In genomic region chr6:53359843-53360834, GRCh38 we compare ENCODE assay signal across 1 cellular context.
A peak's percentile ranks its signal among the peaks of the same experiment; 100 is the strongest.
TF ChIP-seq lines count a peak whose summit lies in the region.

No MANE protein-coding gene starts in this region.

TF ChIP-seq in HepG2, 621 proteins besides CTCF, POLR2A, EP300 and RAD21 (continued from another document and continues in another):
- TF ChIP-seq, protein P1, sequence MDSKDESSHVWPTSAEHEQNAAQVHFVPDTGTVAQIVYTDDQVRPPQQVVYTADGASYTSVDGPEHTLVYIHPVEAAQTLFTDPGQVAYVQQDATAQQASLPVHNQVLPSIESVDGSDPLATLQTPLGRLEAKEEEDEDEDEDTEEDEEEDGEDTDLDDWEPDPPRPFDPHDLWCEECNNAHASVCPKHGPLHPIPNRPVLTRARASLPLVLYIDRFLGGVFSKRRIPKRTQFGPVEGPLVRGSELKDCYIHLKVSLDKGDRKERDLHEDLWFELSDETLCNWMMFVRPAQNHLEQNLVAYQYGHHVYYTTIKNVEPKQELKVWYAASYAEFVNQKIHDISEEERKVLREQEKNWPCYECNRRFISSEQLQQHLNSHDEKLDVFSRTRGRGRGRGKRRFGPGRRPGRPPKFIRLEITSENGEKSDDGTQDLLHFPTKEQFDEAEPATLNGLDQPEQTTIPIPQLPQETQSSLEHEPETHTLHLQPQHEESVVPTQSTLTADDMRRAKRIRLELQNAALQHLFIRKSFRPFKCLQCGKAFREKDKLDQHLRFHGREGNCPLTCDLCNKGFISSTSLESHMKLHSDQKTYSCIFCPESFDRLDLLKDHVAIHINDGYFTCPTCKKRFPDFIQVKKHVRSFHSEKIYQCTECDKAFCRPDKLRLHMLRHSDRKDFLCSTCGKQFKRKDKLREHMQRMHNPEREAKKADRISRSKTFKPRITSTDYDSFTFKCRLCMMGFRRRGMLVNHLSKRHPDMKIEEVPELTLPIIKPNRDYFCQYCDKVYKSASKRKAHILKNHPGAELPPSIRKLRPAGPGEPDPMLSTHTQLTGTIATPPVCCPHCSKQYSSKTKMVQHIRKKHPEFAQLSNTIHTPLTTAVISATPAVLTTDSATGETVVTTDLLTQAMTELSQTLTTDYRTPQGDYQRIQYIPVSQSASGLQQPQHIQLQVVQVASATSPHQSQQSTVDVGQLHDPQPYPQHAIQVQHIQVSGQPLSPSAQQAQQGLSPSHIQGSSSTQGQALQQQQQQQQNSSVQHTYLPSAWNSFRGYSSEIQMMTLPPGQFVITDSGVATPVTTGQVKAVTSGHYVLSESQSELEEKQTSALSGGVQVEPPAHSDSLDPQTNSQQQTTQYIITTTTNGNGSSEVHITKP (CRISPR knock-in tag; IDR thresholded peaks at IDR 0.05; ENCODE audit: low read depth): 0 out of 2 replicates have a peak, but pooled peaks have one; percentile 1
- TF ChIP-seq SOX13 (IDR thresholded peaks at IDR 0.05) (peak; percentile 96), SOX13 (CRISPR knock-in tag; conservative IDR thresholded peaks at IDR 0.05 in 1 of 2, IDR thresholded peaks at IDR 0.05 in 1 of 2) (peak; percentile 6 to 98; a peak in 3 of 4 replicates), AHDC1 (CRISPR knock-in tag; IDR thresholded peaks at IDR 0.05; ENCODE audit: borderline replicate concordance) (peak; percentile 30; the same call in 1 of the 2 replicates), ZNF20 (CRISPR knock-in tag; IDR thresholded peaks at IDR 0.05) (0 out of 2 replicates have a peak, but pooled peaks have one; percentile 30), PATZ1 (CRISPR knock-in tag; IDR thresholded peaks at IDR 0.05) (0 out of 2 replicates have a peak, but pooled peaks have one; percentile 14), ZNF781 (CRISPR knock-in tag; IDR thresholded peaks at IDR 0.05; ENCODE audit: borderline replicate concordance, not compliant biosample characterization) (peak; percentile 6), SAP130 (CRISPR knock-in tag; IDR thresholded peaks at IDR 0.05; ENCODE audit: low read depth) (peak; percentile 40; the same call in 1 of the 2 replicates), ZNF557 (CRISPR knock-in tag; IDR thresholded peaks at IDR 0.05) (no peak), ZNF772 (CRISPR knock-in tag; IDR thresholded peaks at IDR 0.05) (no peak), GFI1 (CRISPR knock-in tag; IDR thresholded peaks at IDR 0.05; ENCODE audit: borderline replicate concordance) (peak; percentile 86), TBX2 (CRISPR knock-in tag; IDR thresholded peaks at IDR 0.05; ENCODE audit: borderline replicate concordance) (peak; percentile 40; the same call in 1 of the 2 replicates), HNF1B (CRISPR knock-in tag; IDR thresholded peaks at IDR 0.05) (0 out of 2 replicates have a peak, but pooled peaks have one; percentile 18), RNF2 (conservative IDR thresholded peaks at IDR 0.05; ENCODE audit: low read depth) (peak; percentile 87), KDM6A (CRISPR knock-in tag; IDR thresholded peaks at IDR 0.05; ENCODE audit: low read depth) (no peak), GATAD2A (CRISPR knock-in tag; IDR thresholded peaks at IDR 0.05) (peak; percentile 67), TBL1XR1 (IDR thresholded peaks at IDR 0.05; ENCODE audit: borderline replicate concordance, low read length, partially characterized antibody) (peak; percentile 33), SALL2 (CRISPR knock-in tag; IDR thresholded peaks at IDR 0.05) (no peak), ZNF430 (CRISPR knock-in tag; IDR thresholded peaks at IDR 0.05) (no peak), ZNF460 (CRISPR knock-in tag; IDR thresholded peaks at IDR 0.05; ENCODE audit: borderline replicate concordance) (no peak), ZNF329 (CRISPR knock-in tag; IDR thresholded peaks at IDR 0.05; ENCODE audit: low read depth) (no peak), POGZ (CRISPR knock-in tag; IDR thresholded peaks at IDR 0.05) (0 out of 2 replicates have a peak, but pooled peaks have one; percentile 20), NFYC (CRISPR knock-in tag; IDR thresholded peaks at IDR 0.05) (0 out of 2 replicates have a peak, but pooled peaks have one; percentile 12), TARDBP (CRISPR knock-in tag; IDR thresholded peaks at IDR 0.05) (no peak), ZFP36L1 (CRISPR knock-in tag; IDR thresholded peaks at IDR 0.05) (0 out of 2 replicates have a peak, but pooled peaks have one; percentile 6), HNF4A (CRISPR knock-in tag; IDR thresholded peaks at IDR 0.05) (peak; percentile 49; the same call in 1 of the 2 replicates), ZNF737 (CRISPR knock-in tag; IDR thresholded peaks at IDR 0.05; ENCODE audit: borderline replicate concordance) (no peak), GPBP1L1 (CRISPR knock-in tag; IDR thresholded peaks at IDR 0.05) (no peak), ZNF577 (CRISPR knock-in tag; IDR thresholded peaks at IDR 0.05; ENCODE audit: borderline replicate concordance, low read depth) (no peak), CEBPG (CRISPR knock-in tag; IDR thresholded peaks at IDR 0.05) (peak; percentile 48; the same call in 1 of the 2 replicates), ZNF572 (CRISPR knock-in tag; IDR thresholded peaks at IDR 0.05) (no peak), SP5 (CRISPR knock-in tag; IDR thresholded peaks at IDR 0.05; ENCODE audit: borderline replicate concordance, low read depth) (no peak; the same call in 1 of the 2 replicates), RORA (CRISPR knock-in tag; IDR thresholded peaks at IDR 0.05) (no peak), ZNF598 (CRISPR knock-in tag; IDR thresholded peaks at IDR 0.05; ENCODE audit: borderline replicate concordance) (no peak), KLF6 (CRISPR knock-in tag; IDR thresholded peaks at IDR 0.05) (peak; percentile 20; the same call in 1 of the 2 replicates), HNRNPK (IDR thresholded peaks at IDR 0.05; ENCODE audit: low read depth, low read length, poor library complexity, severe bottlenecking) (no peak), FOSL2 (CRISPR knock-in tag; IDR thresholded peaks at IDR 0.05) (peak; percentile 49), ZIK1 (CRISPR knock-in tag; IDR thresholded peaks at IDR 0.05; ENCODE audit: borderline replicate concordance, low read depth) (no peak), BCL6 (CRISPR knock-in tag; IDR thresholded peaks at IDR 0.05) (peak; percentile 34; the same call in 1 of the 2 replicates)
- TF ChIP-seq, protein P2, sequence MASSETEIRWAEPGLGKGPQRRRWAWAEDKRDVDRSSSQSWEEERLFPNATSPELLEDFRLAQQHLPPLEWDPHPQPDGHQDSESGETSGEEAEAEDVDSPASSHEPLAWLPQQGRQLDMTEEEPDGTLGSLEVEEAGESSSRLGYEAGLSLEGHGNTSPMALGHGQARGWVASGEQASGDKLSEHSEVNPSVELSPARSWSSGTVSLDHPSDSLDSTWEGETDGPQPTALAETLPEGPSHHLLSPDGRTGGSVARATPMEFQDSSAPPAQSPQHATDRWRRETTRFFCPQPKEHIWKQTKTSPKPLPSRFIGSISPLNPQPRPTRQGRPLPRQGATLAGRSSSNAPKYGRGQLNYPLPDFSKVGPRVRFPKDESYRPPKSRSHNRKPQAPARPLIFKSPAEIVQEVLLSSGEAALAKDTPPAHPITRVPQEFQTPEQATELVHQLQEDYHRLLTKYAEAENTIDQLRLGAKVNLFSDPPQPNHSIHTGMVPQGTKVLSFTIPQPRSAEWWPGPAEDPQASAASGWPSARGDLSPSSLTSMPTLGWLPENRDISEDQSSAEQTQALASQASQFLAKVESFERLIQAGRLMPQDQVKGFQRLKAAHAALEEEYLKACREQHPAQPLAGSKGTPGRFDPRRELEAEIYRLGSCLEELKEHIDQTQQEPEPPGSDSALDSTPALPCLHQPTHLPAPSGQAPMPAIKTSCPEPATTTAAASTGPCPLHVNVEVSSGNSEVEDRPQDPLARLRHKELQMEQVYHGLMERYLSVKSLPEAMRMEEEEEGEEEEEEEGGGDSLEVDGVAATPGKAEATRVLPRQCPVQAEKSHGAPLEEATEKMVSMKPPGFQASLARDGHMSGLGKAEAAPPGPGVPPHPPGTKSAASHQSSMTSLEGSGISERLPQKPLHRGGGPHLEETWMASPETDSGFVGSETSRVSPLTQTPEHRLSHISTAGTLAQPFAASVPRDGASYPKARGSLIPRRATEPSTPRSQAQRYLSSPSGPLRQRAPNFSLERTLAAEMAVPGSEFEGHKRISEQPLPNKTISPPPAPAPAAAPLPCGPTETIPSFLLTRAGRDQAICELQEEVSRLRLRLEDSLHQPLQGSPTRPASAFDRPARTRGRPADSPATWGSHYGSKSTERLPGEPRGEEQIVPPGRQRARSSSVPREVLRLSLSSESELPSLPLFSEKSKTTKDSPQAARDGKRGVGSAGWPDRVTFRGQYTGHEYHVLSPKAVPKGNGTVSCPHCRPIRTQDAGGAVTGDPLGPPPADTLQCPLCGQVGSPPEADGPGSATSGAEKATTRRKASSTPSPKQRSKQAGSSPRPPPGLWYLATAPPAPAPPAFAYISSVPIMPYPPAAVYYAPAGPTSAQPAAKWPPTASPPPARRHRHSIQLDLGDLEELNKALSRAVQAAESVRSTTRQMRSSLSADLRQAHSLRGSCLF (CRISPR knock-in tag; IDR thresholded peaks at IDR 0.05; ENCODE audit: borderline replicate concordance): no peak
- TF ChIP-seq, protein P3, sequence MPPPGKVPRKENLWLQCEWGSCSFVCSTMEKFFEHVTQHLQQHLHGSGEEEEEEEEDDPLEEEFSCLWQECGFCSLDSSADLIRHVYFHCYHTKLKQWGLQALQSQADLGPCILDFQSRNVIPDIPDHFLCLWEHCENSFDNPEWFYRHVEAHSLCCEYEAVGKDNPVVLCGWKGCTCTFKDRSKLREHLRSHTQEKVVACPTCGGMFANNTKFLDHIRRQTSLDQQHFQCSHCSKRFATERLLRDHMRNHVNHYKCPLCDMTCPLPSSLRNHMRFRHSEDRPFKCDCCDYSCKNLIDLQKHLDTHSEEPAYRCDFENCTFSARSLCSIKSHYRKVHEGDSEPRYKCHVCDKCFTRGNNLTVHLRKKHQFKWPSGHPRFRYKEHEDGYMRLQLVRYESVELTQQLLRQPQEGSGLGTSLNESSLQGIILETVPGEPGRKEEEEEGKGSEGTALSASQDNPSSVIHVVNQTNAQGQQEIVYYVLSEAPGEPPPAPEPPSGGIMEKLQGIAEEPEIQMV (CRISPR knock-in tag; IDR thresholded peaks at IDR 0.05; ENCODE audit: low read depth): 0 out of 2 replicates have a peak, but pooled peaks have one; percentile 3
